ENCODE assay signal across 8 cellular contexts in genomic region chr18:32091724-32092421, GRCh38. TPM values are rescaled to one million over a fixed set of nuclear protein-coding genes. Genes with fewer than 3 reads are reported as not detected.
DNase-seq lines count a peak whose midpoint lies in the region; ATAC-seq and TF ChIP-seq lines count a peak whose summit lies in the region.

Gene RNF138, plus strand, starts transcription at chr18:32091874. Its CDS starts 903 bp downstream, at chr18:32092777.

- intact Hi-C loops in Panc1 (cut with micrococcal nuclease; ENCODE audit: unreplicated experiment) (no loop called here), esophagus muscularis mucosa (cut with DNase I) (loop anchor here (5.0 to 10.0 kb wide), 3 partner anchors 150 to 383 kb away; partner anchors contain the start of genes GAREM1 and TRAPPC8)

- peaks cover 13% of the 10 kb centered on the region for H3K4me1 ChIP-seq in Panc1 (ENCODE audit: control insufficient read depth, insufficient read depth, low read length)
- peaks cover 27 to 42% (median 42%) of the 10 kb centered on the region in 4 donors for H3K4me1 ChIP-seq in esophagus muscularis mucosa

- no peak for TF ChIP-seq POLR2A in esophagus muscularis mucosa (IDR thresholded peaks at IDR 0.05; ENCODE audit: low read depth)

- CTCF ChIA-PET in Panc1 (lab: Charles Lee): interaction anchor here (1.0 kb wide), 1 partner anchor 149 kb away, joined by 3 read pairs; the partner anchor contains the start of gene TRAPPC8

- H3K27ac ChIP-seq in Panc1 (ENCODE audit: low read length) (peak within 1 kb of the TSS; percentile 88), esophagus muscularis mucosa (replicated peaks in 1 of 4) (peak within 1 kb of the TSS; percentile 99 to 100 (median 100))

- peak within 1 kb of the TSS; percentile 97 for H3K4me3 Mint-ChIP-seq in activated T-cell treated with anti-CD3 and anti-CD28 coated beads, Interleukin-2, amount 50 U/mL, for 4 hours

- H3K9me3 ChIP-seq in Panc1 (ENCODE audit: control insufficient read depth, insufficient read depth, low read depth, low read length) (no peaks in the 10 kb centered on the region), esophagus muscularis mucosa (no peaks in the 10 kb centered on the region)

- DNase-seq in DMS153 treated with DMSO at 0.1 percent for 48 hours (lab: John Stamatoyannopoulos, UW; ENCODE audit: unreplicated experiment) (peak; percentile 82), KG1 (lab: John Stamatoyannopoulos, UW) (peak; percentile 56), Panc1 (ENCODE audit: low read depth, low spot score) (no peak), esophagus muscularis mucosa (ENCODE audit: extremely low spot score) (peak; percentile 95), myocyte (ENCODE audit: low read depth) (peak; percentile 86)
- DNase-seq in activated T-cell treated with anti-CD3 and anti-CD28 coated beads, Interleukin-2, amount 50 U/mL, for 4 hours: peak; percentile 82
- peak; percentile 79 for DNase-seq in stimulated activated CD8-positive, alpha-beta memory T cell treated with anti-CD3 and anti-CD28 coated beads, Interleukin-7, amount 100 ng/mL, for 48 hours (ENCODE audit: extremely low read depth in 1 of 2, low read depth in 1 of 2)

- POLR2A ChIA-PET in Panc1 (lab: Charles Lee): interaction anchor here (0.5 to 0.7 kb wide), 2 partner anchors 44 to 77 kb away, joined by 3 to 4 read pairs; no protein-coding TSS in a partner anchor

- no peak for TF ChIP-seq EP300 in esophagus muscularis mucosa (IDR thresholded peaks at IDR 0.05)

- TF ChIP-seq CTCF in Panc1 (IDR thresholded peaks at IDR 0.05): no peak
- TF ChIP-seq CTCF in esophagus muscularis mucosa (IDR thresholded peaks at IDR 0.05): no peak

- H3K36me3 Mint-ChIP-seq in activated T-cell treated with anti-CD3 and anti-CD28 coated beads, Interleukin-2, amount 50 U/mL, for 4 hours (ENCODE audit: insufficient read depth): peaks cover 22% of the 10 kb centered on the region

- H3K4me3 ChIP-seq in Panc1 (ENCODE audit: low read depth in 2 of 2, low read length in 2 of 2) (peak within 1 kb of the TSS; percentile 70 to 78), esophagus muscularis mucosa (peak within 1 kb of the TSS; percentile 75 to 93 (median 86))

- H3K36me3 ChIP-seq in Panc1 (ENCODE audit: control insufficient read depth, insufficient read depth, low read length) (peaks cover 4% of the 10 kb centered on the region), esophagus muscularis mucosa (peaks cover 0 to 3% (median 0%) of the 10 kb centered on the region in 4 donors)

- no peaks in the 10 kb centered on the region for H3K27me3 Mint-ChIP-seq in activated T-cell treated with anti-CD3 and anti-CD28 coated beads, Interleukin-2, amount 50 U/mL, for 4 hours (ENCODE audit: low read depth)

- WGBS in esophagus muscularis mucosa: under 1% methylated on average over 64 of the region's 75 CpGs

- H3K27me3 ChIP-seq in Panc1 (ENCODE audit: control insufficient read depth, insufficient read depth, low read length): no peaks in the 10 kb centered on the region
- no peaks in the 10 kb centered on the region for H3K27me3 ChIP-seq in esophagus muscularis mucosa

- H3K9me3 Mint-ChIP-seq in activated T-cell treated with anti-CD3 and anti-CD28 coated beads, Interleukin-2, amount 50 U/mL, for 4 hours: no peaks in the 10 kb centered on the region

- H3K4me1 Mint-ChIP-seq in activated T-cell treated with anti-CD3 and anti-CD28 coated beads, Interleukin-2, amount 50 U/mL, for 4 hours (ENCODE audit: low read depth): peaks cover 41% of the 10 kb centered on the region

- BruUV-seq in Panc1 (replicated peaks; lab: Mats Ljungman, UMichigan): no TSS peak

- in situ Hi-C loops in Panc1 (cut with HindIII; ENCODE audit: low pct_unique_long_range_greater_than_20kb, low sequenced_read_pairs): no loop called here

- ATAC-seq in GM21723 (IDR thresholded peaks at IDR 0.05; ENCODE audit: unreplicated experiment) (peak; percentile 64), Panc1 (peak; percentile 89)
- peak; percentile 62 to 64 for ATAC-seq in activated T-cell treated with anti-CD3 and anti-CD28 coated beads, Interleukin-2, amount 50 U/mL, for 4 hours

RNA-seq across cellular contexts. Expression of gene RNF138, which starts in this region (rescaled TPM):
- 27.3 TPM for total RNA-seq in Panc1 (2021; ENCODE audit: unreplicated experiment)
- 18.0 TPM for polyA plus RNA-seq in Panc1 (2012; ENCODE audit: insufficient read length)
- total RNA-seq in activated T-cell treated with anti-CD3 and anti-CD28 coated beads, Interleukin-2, amount 50 U/mL, for 4 hours: 100 to 1,000 TPM in 2 of 3 donors, 10 to 100 TPM in 1; 96.0 to 120 (median 104) TPM
- total RNA-seq in esophagus muscularis mucosa: 10 to 100 TPM; 19.5 to 34.1 (median 24.1) TPM
- total RNA-seq in myocyte: 10.2 and 30.7 TPM in 2 replicates
- 5.3 TPM for polyA plus RNA-seq in myocyte (2012)
